In genomic region chr7:50771120-50772002, GRCh38 we compare ENCODE assay signal across 28 cellular contexts. TPM values are rescaled to one million over a fixed set of nuclear protein-coding genes. Genes with fewer than 3 reads are reported as not detected.
DNase-seq lines count a peak whose midpoint lies in the region; TF ChIP-seq lines count a peak whose summit lies in the region.
"Had no signal": no experiment of that assay in that cellular context is flagged by ENCODE, and none has a peak within 500 bp of the region (broad histone marks: within the 10 kb centered on the region; RNA-seq: fewer than 3 reads in every experiment).

No MANE protein-coding gene starts in this region.

- H3K4me3 Mint-ChIP-seq in Calu3 (ENCODE audit: low read depth, unreplicated experiment) = peak overlapping the region; percentile 44
- peak overlapping the region; percentile 18 for H3K4me3 Mint-ChIP-seq in neural crest cell
- H3K4me3 Mint-ChIP-seq: activated naive CD4-positive, alpha-beta T cell treated with anti-CD3 and anti-CD28 coated beads for 36 hours; activated T-cell treated with anti-CD3 and anti-CD28 coated beads, Interleukin-2, amount 50 U/mL, for 72 hours; CD14-positive monocyte; nephron; T-helper 1 cell treated with Interleukin-12 subunit alpha and Interleukin-12 subunit beta and Interleukin-4 antibody, amounts not matched to agents 30 μg/mL and 1 μg/mL, for 36 hours had no signal

- no peak overlapping the region for H2AFZ ChIP-seq in PC-9

- H3K4me1 Mint-ChIP-seq in Calu3 (ENCODE audit: low read depth, unreplicated experiment) = peaks cover 60% of the 10 kb centered on the region
- H3K4me1 Mint-ChIP-seq in neural crest cell = peaks cover 78% of the 10 kb centered on the region

- H3K27me3 Mint-ChIP-seq in Calu3 (ENCODE audit: unreplicated experiment) = no peaks in the 10 kb centered on the region
- no peaks in the 10 kb centered on the region for H3K27me3 Mint-ChIP-seq in neural crest cell (ENCODE audit: low read depth)

- H3K36me3 Mint-ChIP-seq in Calu3 (ENCODE audit: insufficient read depth, unreplicated experiment) (peaks cover 9% of the 10 kb centered on the region), neural crest cell (ENCODE audit: low read depth) (peaks cover 32% of the 10 kb centered on the region)
- H3K36me3 Mint-ChIP-seq: CD14-positive monocyte had no signal

- H3F3A ChIP-seq in PC-9 (ENCODE audit: insufficient read depth, low read depth) = peaks cover 15% of the 10 kb centered on the region

- no peaks in the 10 kb centered on the region for H3K27me3 ChIP-seq in PC-9 (ENCODE audit: insufficient read depth, low read depth)
- H3K27me3 ChIP-seq: esophagus muscularis mucosa, gastroesophageal sphincter had no signal

- H3K27ac Mint-ChIP-seq in Calu3 (ENCODE audit: unreplicated experiment) (peak overlapping the region; percentile 70), neural crest cell (ENCODE audit: unreplicated experiment) (no peak overlapping the region)
- H3K27ac Mint-ChIP-seq: activated naive CD4-positive, alpha-beta T cell treated with anti-CD3 and anti-CD28 coated beads for 36 hours; activated T-cell treated with anti-CD3 and anti-CD28 coated beads, Interleukin-2, amount 50 U/mL, for 72 hours; CD14-positive monocyte; nephron; T-helper 1 cell treated with Interleukin-12 subunit alpha and Interleukin-12 subunit beta and Interleukin-4 antibody, amounts not matched to agents 30 μg/mL and 1 μg/mL, for 36 hours had no signal

- no peaks in the 10 kb centered on the region for H3K9me3 ChIP-seq in PC-9 (ENCODE audit: insufficient read depth, low read depth)
- H3K9me3 ChIP-seq: esophagus muscularis mucosa, gastroesophageal sphincter, thoracic aorta had no signal

- H3K27ac ChIP-seq in PC-9 = no peak overlapping the region
- H3K27ac ChIP-seq: esophagus muscularis mucosa, gastroesophageal sphincter, thoracic aorta had no signal

- peak; percentile 62 for DNase-seq in Calu3
- DNase-seq in PC-9 = peak; percentile 61 to 92
- DNase-seq in epithelial cell of esophagus (ENCODE audit: low read depth) = peak; percentile 24
- no peak for DNase-seq in neural crest cell (ENCODE audit: low read depth, low spot score)
- no peak for DNase-seq in NCI-H748 treated with DMSO at 0.1 percent for 48 hours (lab: John Stamatoyannopoulos, UW)
- no peak for DNase-seq in dermis blood vessel endothelial cell
- DNase-seq in CD1c-positive myeloid dendritic cell (ENCODE audit: extremely low spot score) = no peak
- DNase-seq in GM10248 (ENCODE audit: extremely low spot score) = no peak
- DNase-seq: activated CD4-positive, alpha-beta T cell treated with anti-CD3 and anti-CD28 coated beads for 4 hours; activated naive CD4-positive, alpha-beta T cell treated with anti-CD3 and anti-CD28 coated beads for 36 hours; activated T-cell treated with anti-CD3 and anti-CD28 coated beads, Interleukin-2, amount 50 U/mL, for 72 hours; amniotic stem cell; central memory CD4-positive, alpha-beta T cell; DMS153; Kasumi-1; midbrain; NCI-H1048; NCI-H2081; posterior cingulate gyrus; stimulated activated CD4-positive, alpha-beta T cell treated with anti-CD3 and anti-CD28 coated beads, Interleukin-2, amount 100 ng/mL, for 48 hours; stimulated activated naive CD4-positive, alpha-beta T cell had no signal

- H3K4me2 ChIP-seq in PC-9 = peak overlapping the region; percentile 29
- H3K4me2 ChIP-seq: smooth muscle cell had no signal

- H3K4me3 ChIP-seq in PC-9 (no peak overlapping the region), epithelial cell of esophagus (ENCODE audit: low read length) (no peak overlapping the region)
- H3K4me3 ChIP-seq: esophagus muscularis mucosa, gastroesophageal sphincter, smooth muscle cell, thoracic aorta had no signal

- CTCF ChIA-PET in Calu3 (lab: Charles Lee) (interaction anchor here (0.6 kb wide), 2 partner anchors 38 to 231 kb away, joined by 3 to 5 read pairs; no protein-coding TSS in a partner anchor), PC-9 (lab: Charles Lee) (no interaction called here), GM10248 (lab: Yijun Ruan, JAX) (no interaction called here)

- BruUV-seq in Calu3 (replicated peaks; lab: Mats Ljungman, UMichigan) (no TSS peak), PC-9 (replicated peaks; lab: Mats Ljungman, UMichigan) (no TSS peak)

- intact Hi-C loops in Calu3 (cut with micrococcal nuclease; ENCODE audit: unreplicated experiment) = no loop called here
- intact Hi-C loops in PC-9 (cut with micrococcal nuclease; ENCODE audit: unreplicated experiment) = loop anchor here (2.0 kb wide), 1 partner anchor 39 kb away; no protein-coding TSS in a partner anchor

- H3K9me3 Mint-ChIP-seq in Calu3 (ENCODE audit: low read depth, unreplicated experiment) (no peaks in the 10 kb centered on the region), neural crest cell (peaks cover 11% of the 10 kb centered on the region)
- H3K9me3 Mint-ChIP-seq: activated naive CD4-positive, alpha-beta T cell treated with anti-CD3 and anti-CD28 coated beads for 36 hours; activated T-cell treated with anti-CD3 and anti-CD28 coated beads, Interleukin-2, amount 50 U/mL, for 72 hours; T-helper 1 cell treated with Interleukin-12 subunit alpha and Interleukin-12 subunit beta and Interleukin-4 antibody, amounts not matched to agents 30 μg/mL and 1 μg/mL, for 36 hours had no signal

- peaks cover 97% of the 10 kb centered on the region for H4K20me1 ChIP-seq in PC-9 (ENCODE audit: insufficient read depth)

- 0 out of 2 replicates have a peak, but pooled peaks cover 8% of the 10 kb centered on the region for H3K36me3 ChIP-seq in PC-9 (ENCODE audit: low read depth)
- H3K36me3 ChIP-seq: thoracic aorta had no signal

- POLR2A ChIA-PET in PC-9 (lab: Charles Lee; ENCODE audit: unreplicated experiment) = no interaction called here
- POLR2A ChIA-PET in GM10248 (lab: Yijun Ruan, JAX) = no interaction called here

- H3K79me2 ChIP-seq in PC-9 (ENCODE audit: low read depth) = peaks cover 88% of the 10 kb centered on the region

- no peaks in the 10 kb centered on the region for H3K9me2 ChIP-seq in PC-9 (ENCODE audit: insufficient read depth)

- peaks cover 30% of the 10 kb centered on the region for H3K4me1 ChIP-seq in PC-9 (replicated peaks; ENCODE audit: insufficient read depth)

- TF ChIP-seq CTCF in Calu3 (IDR thresholded peaks at IDR 0.05; ENCODE audit: unreplicated experiment) = no peak
- no peak for TF ChIP-seq CTCF in PC-9 (conservative IDR thresholded peaks at IDR 0.05)
- TF ChIP-seq CTCF in epithelial cell of esophagus (IDR thresholded peaks at IDR 0.05; ENCODE audit: insufficient read depth, low read depth, low read length, missing control alignments) = no peak
- TF ChIP-seq CTCF in neural crest cell (conservative IDR thresholded peaks at IDR 0.05) = no peak
- TF ChIP-seq CTCF in GM10248 (IDR thresholded peaks at IDR 0.05; ENCODE audit: control extremely low read depth, extremely low read depth, low read depth, missing control alignments) = no peak

RNA-seq across cellular contexts. Expression of gene GRB10, which starts 11.3 kb away (rescaled TPM):
- total RNA-seq in Calu3 (2022) = 86.2 and 90.6 TPM in 2 replicates
- total RNA-seq in PC-9 (2021) = 47.9 and 55.8 TPM in 2 replicates
- total RNA-seq in neural crest cell = 86.0 and 93.0 TPM in 2 replicates
- total RNA-seq in dermis blood vessel endothelial cell = 223 and 285 TPM in 2 replicates

Comparison
In these comparisons a context has a peak if more than half of its experiments do, and no peak if none do; other contexts are left out.
1. DNase-seq: peak in Calu3 (single experiment), PC-9 (2 of 2) and epithelial cell of esophagus (single experiment); none in neural crest cell (single experiment), NCI-H748 treated with DMSO at 0.1 percent for 48 hours (single experiment), dermis blood vessel endothelial cell (single experiment), CD1c-positive myeloid dendritic cell (single experiment) and GM10248 (single experiment).